ENCODE assay signal across 28 cellular contexts in the genomic region with DNA sequence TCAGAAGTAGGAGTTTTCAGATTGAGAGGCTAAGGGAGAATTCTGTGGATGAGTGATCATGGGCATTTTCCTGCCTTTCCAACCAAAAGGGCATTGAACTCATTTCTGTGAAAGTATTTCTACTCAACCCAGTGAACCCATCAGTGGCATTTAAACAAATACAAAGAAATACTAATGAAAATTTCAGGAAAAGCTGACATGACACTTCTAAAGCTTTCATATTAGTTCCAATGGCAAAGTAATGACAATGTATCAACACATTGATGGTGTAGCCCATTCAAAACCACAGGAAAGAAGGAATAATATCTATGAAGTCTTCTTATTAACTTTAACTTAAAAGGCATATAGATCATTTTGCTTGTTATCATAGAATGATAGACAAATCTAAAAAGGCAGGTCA.
"Had no signal": no experiment of that assay in that cellular context is flagged by ENCODE, and none has a peak within 500 bp of the region (broad histone marks: within the 10 kb centered on the region; RNA-seq: fewer than 3 reads in every experiment).

No MANE protein-coding gene starts in this region.

- ATAC-seq: natural killer cell; psoas muscle; right cardiac atrium; sciatic nerve; stimulated activated memory B cell treated with anti-CD40 and anti-IgM and Interleukin-4, amounts not matched to agents 10 μg/mL and 1 μg/mL and 100 μg/mL, for 72 hours; stimulated activated naive CD8-positive, alpha-beta T cell treated with anti-CD3 and anti-CD28 coated beads, Interleukin-15, amount 100 ng/mL, for 72 hours; stimulated activated naive CD8-positive, alpha-beta T cell treated with anti-CD3 and anti-CD28 coated beads, Interleukin-15, Interleukin-2, amounts not matched to agents 100 U/mL and 50 U/mL, for 24 hours; upper lobe of right lung had no signal

- H3K9me3 ChIP-seq: ovary, psoas muscle, suprapubic skin, testis, tibial artery, transverse colon, upper lobe of right lung, uterus had no signal

- H3K27ac ChIP-seq: neural progenitor cell, ovary, parathyroid adenoma, psoas muscle, skin epidermis, spleen, suprapubic skin, testis, tibial artery, transverse colon, upper lobe of right lung, uterus had no signal

- H3K4me3 ChIP-seq: neural progenitor cell, ovary, psoas muscle, skin epidermis, smooth muscle cell, spleen, suprapubic skin, testis, tibial artery, transverse colon, upper lobe of right lung, uterus had no signal

- DNase-seq: natural killer cell; occipital lobe; ovary; posterior cingulate gyrus; psoas muscle; right cardiac atrium; spleen; stimulated activated CD4-positive, alpha-beta T cell treated with anti-CD3 and anti-CD28 coated beads, Interleukin-12 subunit alpha, Interleukin-12 subunit beta, amount 100 ng/mL, for 4 hours; stimulated activated CD4-positive, alpha-beta T cell treated with anti-CD3 and anti-CD28 coated beads, Interleukin-1b, Interleukin-23, amount 100 ng/mL, for 48 hours; stimulated activated CD4-positive, alpha-beta T cell treated with anti-CD3 and anti-CD28 coated beads, Interleukin-4, amount 100 ng/mL, for 1 hour; stimulated activated CD4-positive, alpha-beta T cell treated with anti-CD3 and anti-CD28 coated beads, Interleukin-4, amount 100 ng/mL, for 4 hours; stimulated activated CD8-positive, alpha-beta memory T cell treated with anti-CD3 and anti-CD28 coated beads, Interleukin-4, amount 100 ng/mL, for 48 hours; stimulated activated naive CD4-positive, alpha-beta T cell; stimulated activated naive CD8-positive, alpha-beta T cell treated with anti-CD3 and anti-CD28 coated beads, Interleukin-15, amount 100 ng/mL, for 72 hours; stimulated activated naive CD8-positive, alpha-beta T cell treated with anti-CD3 and anti-CD28 coated beads, Interleukin-15, Interleukin-2, amounts not matched to agents 100 U/mL and 50 U/mL, for 24 hours; substantia nigra; testis; tibial artery; transverse colon; upper lobe of right lung; uterus had no signal

- H3K79me2 ChIP-seq: parathyroid adenoma had no signal

- H3K4me1 ChIP-seq: neural progenitor cell, parathyroid adenoma, psoas muscle, spleen, suprapubic skin, testis, tibial artery, transverse colon, upper lobe of right lung, uterus had no signal

- H3K4me2 ChIP-seq: neural progenitor cell, smooth muscle cell had no signal

- H2AFZ ChIP-seq: neural progenitor cell, parathyroid adenoma had no signal

- H3K27me3 ChIP-seq: neural progenitor cell, ovary, spleen, suprapubic skin, testis, tibial artery, transverse colon, upper lobe of right lung, uterus had no signal

- H3K36me3 ChIP-seq: neural progenitor cell, ovary, spleen, suprapubic skin, tibial artery, transverse colon, upper lobe of right lung, uterus had no signal

- H3K9ac ChIP-seq: neural progenitor cell, parathyroid adenoma had no signal
